Comparison of ENCODE assay signal across 9 cellular contexts in the genomic region with DNA sequence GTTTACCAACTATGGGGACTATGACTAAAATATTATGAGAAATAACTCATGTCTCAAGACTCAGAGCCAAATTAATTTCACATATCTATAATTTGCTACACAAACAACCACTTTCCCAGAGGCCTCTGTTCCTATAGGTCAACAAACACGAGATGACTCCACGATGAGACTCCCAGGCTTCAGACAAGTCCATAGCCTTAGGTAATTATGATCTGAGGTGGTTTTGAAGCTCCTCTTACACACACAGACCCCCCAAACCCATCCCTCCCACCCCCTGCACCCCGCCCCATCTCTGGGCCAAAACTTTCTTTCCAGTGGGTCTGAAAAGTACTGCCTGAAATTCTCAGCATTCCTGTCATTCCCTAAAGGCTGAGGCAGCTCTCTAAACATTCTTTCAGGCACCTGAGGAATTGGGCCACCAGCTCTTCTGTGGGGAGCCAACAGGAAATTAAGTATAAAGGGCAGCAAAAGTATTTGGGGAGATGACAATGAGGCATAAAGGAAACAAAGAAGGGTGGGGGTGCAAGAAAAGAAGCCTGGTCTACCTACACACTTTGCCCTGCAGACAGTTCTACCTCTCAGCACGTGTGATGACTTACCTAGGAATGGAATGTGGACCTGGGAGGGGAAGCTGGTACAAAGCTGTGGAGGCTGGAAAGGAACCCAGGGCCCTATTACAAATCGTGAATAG.
DNase-seq lines count a peak whose midpoint lies in the region; ATAC-seq and TF ChIP-seq lines count a peak whose summit lies in the region.
"Had no signal": no experiment of that assay in that cellular context is flagged by ENCODE, and none has a peak within 500 bp of the region (broad histone marks: within the 10 kb centered on the region; RNA-seq: fewer than 3 reads in every experiment).

No MANE protein-coding gene starts in this region.

- H3K4me2 ChIP-seq in PC-9 (peak overlapping the region; percentile 77), fibroblast of lung (ENCODE audit: extremely low read depth, insufficient read depth, low read length) (peak overlapping the region; percentile 33), trophoblast cell (ENCODE audit: low read length) (peak overlapping the region; percentile 46)

- BruUV-seq in PC-9 (replicated peaks; lab: Mats Ljungman, UMichigan) = no TSS peak

- intact Hi-C loops in PC-9 (cut with micrococcal nuclease; ENCODE audit: unreplicated experiment) = loop anchor here (1.0 to 5.0 kb wide), 7 partner anchors 94 to 720 kb away; partner anchors contain the start of gene PPP1R12A
- intact Hi-C loops in ovary (cut with DNase I) = loop anchor here in 1 of 4 donors (5.0 kb wide), 1 partner anchor 725 kb away; no protein-coding TSS in a partner anchor
- intact Hi-C loops in adrenal gland (cut with DNase I) = loop anchor here in 1 of 2 donors (5.0 kb wide), 1 partner anchor 190 kb away; no protein-coding TSS in a partner anchor

- no peaks in the 10 kb centered on the region for H3K9me2 ChIP-seq in PC-9 (ENCODE audit: insufficient read depth)

- H3F3A ChIP-seq in PC-9 (ENCODE audit: insufficient read depth, low read depth) = peaks cover 47% of the 10 kb centered on the region

- H3K4me3 ChIP-seq in PC-9 (peak overlapping the region; percentile 15; the same call in 1 of the 2 replicates), fibroblast of lung (replicated peaks in 1 of 4; ENCODE audit: control extremely low read depth in 1 of 4, insufficient read depth in 1 of 4, low read depth in 3 of 4, low read length in 4 of 4) (no peak overlapping the region), trophoblast cell (ENCODE audit: low read depth, low read length) (no peak overlapping the region), ovary (no peak overlapping the region), adrenal gland (no peak overlapping the region)

- no peak for TF ChIP-seq EP300 in ovary (IDR thresholded peaks at IDR 0.05)

- H2BK12ac ChIP-seq in trophoblast cell (ENCODE audit: low read length) = no peak overlapping the region

- no peak overlapping the region for H3K18ac ChIP-seq in trophoblast cell (ENCODE audit: low read length)

- H3K27ac ChIP-seq in PC-9 = peak overlapping the region; percentile 99
- no peak overlapping the region for H3K27ac ChIP-seq in fibroblast of lung (ENCODE audit: insufficient read depth, low read length)
- H3K27ac ChIP-seq in trophoblast cell (ENCODE audit: low read depth, low read length) = peak overlapping the region; percentile 98
- no peak overlapping the region for H3K27ac ChIP-seq in ovary
- H3K27ac ChIP-seq in adrenal gland = peak overlapping the region in 1 of 5 donors; percentile 47

- peaks cover 25% of the 10 kb centered on the region for H3K79me1 ChIP-seq in trophoblast cell (ENCODE audit: low read length)

- peaks cover 19% of the 10 kb centered on the region for H3K9me3 ChIP-seq in PC-9 (ENCODE audit: insufficient read depth, low read depth)
- no peaks in the 10 kb centered on the region for H3K9me3 ChIP-seq in fibroblast of lung (ENCODE audit: control insufficient read depth, insufficient read depth, low read depth, low read length)
- H3K9me3 ChIP-seq in trophoblast cell (ENCODE audit: insufficient read depth, low read depth, low read length) = no peaks in the 10 kb centered on the region
- no peaks in the 10 kb centered on the region for H3K9me3 ChIP-seq in ovary
- no peaks in the 10 kb centered on the region for H3K9me3 ChIP-seq in adrenal gland (replicated peaks in 1 of 3)

- CTCF ChIA-PET in PC-9 (lab: Charles Lee) = interaction anchor here (0.8 to 1.4 kb wide), 6 partner anchors 127 to 640 kb away, joined by 3 to 16 read pairs (median 3); partner anchors contain the start of gene PAWR

- H2AFZ ChIP-seq in PC-9 (0 out of 2 replicates have a peak overlapping the region, but pooled peaks have one; percentile 17), fibroblast of lung (ENCODE audit: low read length) (no peak overlapping the region), trophoblast cell (ENCODE audit: insufficient read depth, low read length, poor library complexity) (no peak overlapping the region)

- no peak for TF ChIP-seq CTCF in PC-9 (conservative IDR thresholded peaks at IDR 0.05)
- no peak for TF ChIP-seq CTCF in fibroblast of lung (conservative IDR thresholded peaks at IDR 0.05 in 1 of 2, IDR thresholded peaks at IDR 0.05 in 1 of 2; ENCODE audit: low read depth in 1 of 2, low read length in 2 of 2)
- TF ChIP-seq CTCF in ovary (IDR thresholded peaks at IDR 0.05) = no peak
- TF ChIP-seq CTCF in adrenal gland (IDR thresholded peaks at IDR 0.05) = no peak

- H4K8ac ChIP-seq in trophoblast cell (ENCODE audit: low read depth, low read length) = no peak overlapping the region

- no peak overlapping the region for H4K91ac ChIP-seq in trophoblast cell (ENCODE audit: low read depth, low read length)

- no peak for ATAC-seq in HG03520 (IDR thresholded peaks at IDR 0.05; ENCODE audit: unreplicated experiment)

- H2AK5ac ChIP-seq in trophoblast cell (ENCODE audit: low read length) = no peak overlapping the region

- no peak overlapping the region for H2BK120ac ChIP-seq in trophoblast cell (ENCODE audit: insufficient read depth, low read length, poor library complexity)

- H3K4me1 ChIP-seq in PC-9 (replicated peaks; ENCODE audit: insufficient read depth) = peaks cover 70% of the 10 kb centered on the region
- H3K4me1 ChIP-seq in fibroblast of lung (ENCODE audit: control insufficient read depth, extremely low read depth, insufficient read depth, low read length) = peaks cover 6% of the 10 kb centered on the region
- peaks cover 11 to 18% of the 10 kb centered on the region in 2 experiments for H3K4me1 ChIP-seq in trophoblast cell (ENCODE audit: control insufficient read depth in 1 of 2, insufficient read depth in 2 of 2, low read length in 2 of 2)
- peaks cover 12% of the 10 kb centered on the region for H3K4me1 ChIP-seq in ovary (ENCODE audit: insufficient read depth)
- H3K4me1 ChIP-seq in adrenal gland (replicated peaks in 1 of 2) = peaks cover 0 to 5% of the 10 kb centered on the region in 2 donors

- H3K36me3 ChIP-seq in PC-9 (ENCODE audit: low read depth) (peaks cover 23% of the 10 kb centered on the region), fibroblast of lung (ENCODE audit: control insufficient read depth, insufficient read depth, low read length) (no peaks in the 10 kb centered on the region), trophoblast cell (ENCODE audit: control insufficient read depth in 1 of 2, insufficient read depth in 2 of 2, low read length in 2 of 2) (peaks cover 0 to 4% of the 10 kb centered on the region in 2 experiments), ovary (no peaks in the 10 kb centered on the region), adrenal gland (replicated peaks in 1 of 2) (no peaks in the 10 kb centered on the region)

- TF ChIP-seq POLR2A in ovary (IDR thresholded peaks at IDR 0.05) = no peak
- TF ChIP-seq POLR2A in adrenal gland (IDR thresholded peaks at IDR 0.05) = no peak

- H3K79me2 ChIP-seq in PC-9 (ENCODE audit: low read depth) = no peaks in the 10 kb centered on the region; the same call in 1 of the 2 replicates
- H3K79me2 ChIP-seq in fibroblast of lung (ENCODE audit: control insufficient read depth, insufficient read depth, low read length) = no peaks in the 10 kb centered on the region
- H3K79me2 ChIP-seq in trophoblast cell (ENCODE audit: control insufficient read depth, insufficient read depth, low read length, poor library complexity) = no peaks in the 10 kb centered on the region

- no peak overlapping the region for H3K14ac ChIP-seq in trophoblast cell (ENCODE audit: low read length)

- POLR2A ChIA-PET in PC-9 (lab: Charles Lee; ENCODE audit: unreplicated experiment) = interaction anchor here (0.6 to 1.7 kb wide), 11 partner anchors 51 to 1004 kb away, joined by 3 to 21 read pairs (median 6); partner anchors contain the start of gene PAWR

- H2BK5ac ChIP-seq in trophoblast cell (ENCODE audit: low read depth, low read length, poor library complexity) = peak overlapping the region; percentile 74

- no peak overlapping the region for H3K23ac ChIP-seq in trophoblast cell (ENCODE audit: low read length)

- no peak overlapping the region for H3K4ac ChIP-seq in trophoblast cell (ENCODE audit: low read depth, low read length)

- H3K9ac ChIP-seq in fibroblast of lung (ENCODE audit: insufficient read depth, low read length) (no peak overlapping the region), trophoblast cell (ENCODE audit: low read length) (no peak overlapping the region)

- H3K27me3 ChIP-seq in PC-9 (ENCODE audit: insufficient read depth, low read depth) (no peaks in the 10 kb centered on the region), fibroblast of lung (ENCODE audit: control insufficient read depth, insufficient read depth, low read length) (no peaks in the 10 kb centered on the region), trophoblast cell (ENCODE audit: insufficient read depth, low read length) (no peaks in the 10 kb centered on the region), ovary (no peaks in the 10 kb centered on the region), adrenal gland (no peaks in the 10 kb centered on the region)

- in situ Hi-C loops in G401 (cut with HindIII; ENCODE audit: low sequenced_read_pairs) = no loop called here

- no peak overlapping the region for H4K12ac ChIP-seq in trophoblast cell (ENCODE audit: low read depth, low read length)

- no CpG with 5 or more reads among the region's 5 CpGs for WGBS in trophoblast cell (ENCODE audit: extremely low coverage, insufficient coverage, insufficient read length)
- 19 to 28% (median 24%) methylated on average over 5 of the region's 5 CpGs for WGBS in ovary, 3 donors
- WGBS in adrenal gland, 4 donors = 50 to 57% (median 51%) methylated on average over 5 of the region's 5 CpGs

- DNase-seq in G401 (ENCODE audit: low spot score) = peak; percentile 64
- peak; percentile 88 to 99 for DNase-seq in PC-9
- peak in 1 of 2 donors; percentile 94 for DNase-seq in fibroblast of lung (ENCODE audit: low read depth in 2 of 2)
- peak; percentile 83 to 92 for DNase-seq in trophoblast cell
- no peak for DNase-seq in ovary
- DNase-seq in OCI-M1 (lab: John Stamatoyannopoulos, UW) = no peak
- no peak for DNase-seq in adrenal gland
- DNase-seq: NCI-H1092 had no signal

- H4K20me1 ChIP-seq in PC-9 (ENCODE audit: insufficient read depth) (no peaks in the 10 kb centered on the region), fibroblast of lung (ENCODE audit: control insufficient read depth, extremely low read depth, insufficient read depth, low read length) (no peaks in the 10 kb centered on the region)

Comparison
In these comparisons a context has a peak if more than half of its experiments do, and no peak if none do; other contexts are left out.
1. DNase-seq: peak in G401 (single experiment), PC-9 (2 of 2) and trophoblast cell (2 of 2); none in ovary (0 of 5), OCI-M1 (single experiment) and adrenal gland (0 of 7).
2. H3K27ac ChIP-seq: peak in PC-9 (single experiment) and trophoblast cell (single experiment); none in fibroblast of lung (single experiment) and ovary (0 of 2).
3. Peak in every context shown above with its lines, with median percentiles within 50 percentile points of each other: H3K4me2 ChIP-seq.